23 cellular contexts compared by ENCODE assay signal in genomic region chr2:71244302-71244660, GRCh38.
"Had no signal": no experiment of that assay in that cellular context is flagged by ENCODE, and none has a peak within 500 bp of the region (broad histone marks: within the 10 kb centered on the region; RNA-seq: fewer than 3 reads in every experiment).

No MANE protein-coding gene starts in this region.

- H3K36me3 ChIP-seq: ascending aorta, SJSA1 had no signal

- H3K27ac Mint-ChIP-seq: activated CD8-positive, alpha-beta memory T cell treated with anti-CD3 and anti-CD28 coated beads, Interleukin-2, amount 10 ng/mL, durations not matched to agents 7 days and 5 days; activated naive CD4-positive, alpha-beta T cell treated with anti-CD3 and anti-CD28 coated beads, Interleukin-2, amount 50 U/mL, for 72 hours; activated naive CD8-positive, alpha-beta T cell treated with anti-CD3 and anti-CD28 coated beads, Interleukin-2, amount 50 U/mL, for 24 hours; activated T-cell treated with anti-CD3 and anti-CD28 coated beads, Interleukin-2, amount 50 U/mL, for 24 hours; T-helper 17 cell; WTC11 had no signal

- H3K4me3 Mint-ChIP-seq: activated CD8-positive, alpha-beta memory T cell treated with anti-CD3 and anti-CD28 coated beads, Interleukin-2, amount 10 ng/mL, durations not matched to agents 7 days and 5 days; activated naive CD8-positive, alpha-beta T cell treated with anti-CD3 and anti-CD28 coated beads, Interleukin-2, amount 50 U/mL, for 24 hours; activated T-cell treated with anti-CD3 and anti-CD28 coated beads, Interleukin-2, amount 50 U/mL, for 24 hours; T-helper 17 cell; WTC11 had no signal

- H3K9me3 ChIP-seq: ascending aorta, body of pancreas, SJSA1 had no signal

- H3K36me3 Mint-ChIP-seq: activated CD8-positive, alpha-beta memory T cell treated with anti-CD3 and anti-CD28 coated beads, Interleukin-2, amount 10 ng/mL, durations not matched to agents 7 days and 5 days; activated naive CD4-positive, alpha-beta T cell treated with anti-CD3 and anti-CD28 coated beads, Interleukin-2, amount 50 U/mL, for 72 hours; WTC11 had no signal

- H3K27me3 ChIP-seq: ascending aorta, body of pancreas had no signal

- H3K4me2 ChIP-seq: KMS-11 had no signal

- H3K27ac ChIP-seq: ascending aorta, KMS-11, SJSA1 had no signal

- H3K9ac ChIP-seq: KMS-11 had no signal

- ATAC-seq: activated CD8-positive, alpha-beta memory T cell treated with anti-CD3 and anti-CD28 coated beads, Interleukin-2, amount 10 ng/mL, durations not matched to agents 7 days and 5 days; activated naive CD4-positive, alpha-beta T cell treated with anti-CD3 and anti-CD28 coated beads, Interleukin-2, amount 50 U/mL, for 72 hours; activated naive CD8-positive, alpha-beta T cell treated with anti-CD3 and anti-CD28 coated beads, Interleukin-2, amount 50 U/mL, for 24 hours; Panc1; T-helper 17 cell had no signal

- H3K4me1 Mint-ChIP-seq: activated CD8-positive, alpha-beta memory T cell treated with anti-CD3 and anti-CD28 coated beads, Interleukin-2, amount 10 ng/mL, durations not matched to agents 7 days and 5 days; activated naive CD8-positive, alpha-beta T cell treated with anti-CD3 and anti-CD28 coated beads, Interleukin-2, amount 50 U/mL, for 24 hours; T-helper 17 cell had no signal

- H3K4me3 ChIP-seq: ascending aorta, body of pancreas, SJSA1 had no signal

- H3K4me1 ChIP-seq: ascending aorta, body of pancreas, SJSA1 had no signal

- DNase-seq: activated CD4-positive, alpha-beta T cell treated with anti-CD3 and anti-CD28 coated beads for 48 hours; activated CD4-positive, alpha-beta T cell treated with anti-CD3 and anti-CD28 coated beads, Interleukin-2, amount 50 U/mL, for 48 hours; activated CD4-positive, CD25-positive, alpha-beta regulatory T cell treated with anti-CD3 and anti-CD28 coated beads, Interleukin-2, amount 50 U/mL, for 72 hours; activated CD8-positive, alpha-beta memory T cell treated with anti-CD3 and anti-CD28 coated beads, Interleukin-2, amount 10 ng/mL, durations not matched to agents 7 days and 5 days; activated effector memory CD4-positive, alpha-beta T cell treated with anti-CD3 and anti-CD28 coated beads, Interleukin-2, amount 50 U/mL, for 16 hours; activated naive CD4-positive, alpha-beta T cell treated with Interleukin-2 at 50 U/mL for 16 hours; activated naive CD8-positive, alpha-beta T cell treated with anti-CD3 and anti-CD28 coated beads, Interleukin-2, amount 50 U/mL, for 24 hours; activated T-cell treated with anti-CD3 and anti-CD28 coated beads, Interleukin-2, amount 50 U/mL, for 24 hours; amniotic stem cell; NCI-H1930; NCI-H226; NCI-H526; NCI-H82; SHP77; T-helper 17 cell; T-helper 9 cell had no signal
